In genomic region chr7:92836489-92837213, GRCh38 we compare ENCODE assay signal across 8 cellular contexts. TPM values are rescaled to one million over a fixed set of nuclear protein-coding genes. Genes with fewer than 3 reads are reported as not detected.
DNase-seq lines count a peak whose midpoint lies in the region; ATAC-seq, FAIRE-seq and TF ChIP-seq lines count a peak whose summit lies in the region.

TSS of gene CDK6 (minus strand) at chr7:92836573. CDS start at chr7:92833323, 3,250 bp downstream.

- no peak for FAIRE-seq in pancreas (lab: Jason Lieb, UNC)

- WGBS in pancreas, 2 donors, result 1% methylated on average over 49 to 66 of the region's 66 CpGs
- WGBS in urinary bladder, result under 1% methylated on average over 66 of the region's 66 CpGs

- POLR2A ChIA-PET in RWPE1 (lab: Yijun Ruan, JAX; ENCODE audit: low non-redundant PET), result no interaction called here

- peak within 1 kb of the TSS; percentile 63 to 85 (median 76) for H3K4me3 ChIP-seq in pancreas
- H3K4me3 ChIP-seq in urinary bladder (ENCODE audit: low read depth, low read length), result peak within 1 kb of the TSS; percentile 74

- no peaks in the 10 kb centered on the region for H3K36me3 ChIP-seq in pancreas
- no peaks in the 10 kb centered on the region for H3K36me3 ChIP-seq in urinary bladder (ENCODE audit: insufficient read depth)

- CTCF ChIA-PET in RWPE1 (lab: Yijun Ruan, JAX), result interaction anchor here (2.3 kb wide), 1 partner anchor 151 kb away, joined by 7 read pairs; no protein-coding TSS in a partner anchor

- H3K4me1 ChIP-seq in pancreas (peaks cover 0 to 4% (median 3%) of the 10 kb centered on the region in 3 donors), urinary bladder (ENCODE audit: insufficient read depth) (no peaks in the 10 kb centered on the region)

- peak within 1 kb of the TSS; percentile 96 for H3K27ac ChIP-seq in RWPE1
- H3K27ac ChIP-seq in pancreas, result peak within 1 kb of the TSS in 3 of 4 donors; percentile 73 to 89 (median 79)
- no peak within 1 kb of the TSS for H3K27ac ChIP-seq in urinary bladder (ENCODE audit: low read depth)

- TF ChIP-seq CTCF in RWPE1 (conservative IDR thresholded peaks at IDR 0.05; ENCODE audit: low read depth), result no peak
- no peak for TF ChIP-seq CTCF in pancreas (IDR thresholded peaks at IDR 0.05)

- DNase-seq in 8988T, result peak; percentile 35
- peak; percentile 74 for DNase-seq in RWPE1 (ENCODE audit: low spot score)
- peak; percentile 45 for DNase-seq in activated gamma-delta T cell (lab: John Stamatoyannopoulos, UW)
- DNase-seq in glomerular visceral epithelial cell (ENCODE audit: extremely low spot score), result peak; percentile 74
- peak; percentile 61 to 86 (median 74) for DNase-seq in pancreas

- no peaks in the 10 kb centered on the region for H3K27me3 ChIP-seq in pancreas

- ATAC-seq in GM18861 (IDR thresholded peaks at IDR 0.05; ENCODE audit: unreplicated experiment) (peak; percentile 30), HG03175 (IDR thresholded peaks at IDR 0.05; ENCODE audit: unreplicated experiment) (peak; percentile 21), pancreas (peak; percentile 28 to 57 (median 48))

- intact Hi-C loops in pancreas (cut with DNase I), result loop anchor here in 1 of 3 donors (10.0 kb wide), 1 partner anchor 132 kb away; no protein-coding TSS in a partner anchor

- H3K9me3 ChIP-seq in pancreas, result no peaks in the 10 kb centered on the region

RNA-seq across cellular contexts. Expression of gene CDK6, which starts in this region (rescaled TPM):
- 10 to 100 TPM; 15.3 to 33.4 (median 20.3) TPM for total RNA-seq in pancreas
- 1 to 10 TPM; 2.4 to 2.7 TPM for polyA plus RNA-seq in pancreas
- 120 TPM for total RNA-seq in urinary bladder
- polyA plus RNA-seq in urinary bladder, result 5.0 TPM
